In genomic region chr11:36431429-36432092, GRCh38 we compare ENCODE assay signal across 9 cellular contexts.
DNase-seq lines count a peak whose midpoint lies in the region; ATAC-seq and TF ChIP-seq lines count a peak whose summit lies in the region.
"Had no signal": no experiment of that assay in that cellular context is flagged by ENCODE, and none has a peak within 500 bp of the region (broad histone marks: within the 10 kb centered on the region; RNA-seq: fewer than 3 reads in every experiment).

No MANE protein-coding gene starts in this region.

- H3K9me3 ChIP-seq in HCT116 (ENCODE audit: control insufficient read depth in 1 of 2, insufficient read depth in 1 of 2, low read depth in 1 of 2, low read length in 2 of 2): no peaks in the 10 kb centered on the region

- no peak overlapping the region for H3K9ac ChIP-seq in HCT116 (ENCODE audit: low read length)

- H3K27me3 ChIP-seq in ACC112 (ENCODE audit: insufficient read depth, low read length) (no peaks in the 10 kb centered on the region), HCT116 (ENCODE audit: insufficient read depth, low read length) (peaks cover 53% of the 10 kb centered on the region)

- peak overlapping the region; percentile 75 for H2AFZ ChIP-seq in ACC112 (ENCODE audit: low read length, unreplicated experiment)
- no peak overlapping the region for H2AFZ ChIP-seq in HCT116 (ENCODE audit: low read depth, low read length, poor library complexity, severe bottlenecking)

- TF ChIP-seq POLR2A in HCT116 (IDR thresholded peaks at IDR 0.05; ENCODE audit: borderline replicate concordance, extremely low read depth, insufficient read depth, insufficient read length): no peak

- POLR2A ChIA-PET in HCT116 (lab: Charles Lee): interaction anchor here (1.0 kb wide), 1 partner anchor 11 kb away, joined by 4 read pairs; no protein-coding TSS in a partner anchor

- H3K27ac ChIP-seq in ACC112 (ENCODE audit: low read depth, low read length) (peak overlapping the region; percentile 46), HCT116 (ENCODE audit: low read depth, low read length) (no peak overlapping the region)

- peaks cover 30% of the 10 kb centered on the region for H3K4me1 ChIP-seq in ACC112 (ENCODE audit: control insufficient read depth, insufficient read depth, low read length, unreplicated experiment)
- H3K4me1 ChIP-seq in HCT116 (ENCODE audit: control insufficient read depth in 1 of 2, insufficient read depth in 2 of 2, low read length in 2 of 2): peaks cover 15 to 22% of the 10 kb centered on the region in 2 experiments

- CTCF ChIA-PET in HCT116 (lab: Charles Lee): interaction anchor here (1.4 kb wide), 1 partner anchor 62 kb away, joined by 4 read pairs; no protein-coding TSS in a partner anchor

- H3K36me3 ChIP-seq in ACC112 (ENCODE audit: insufficient read depth, low read length): peaks cover 8% of the 10 kb centered on the region
- H3K36me3 ChIP-seq in HCT116 (ENCODE audit: control insufficient read depth in 1 of 2, insufficient read depth in 2 of 2, low read length in 2 of 2): no peaks in the 10 kb centered on the region

- H3K9me2 ChIP-seq in HCT116 (ENCODE audit: insufficient read depth): no peaks in the 10 kb centered on the region

- H3K4me3 ChIP-seq in ACC112 (ENCODE audit: low read depth, low read length) (peak overlapping the region; percentile 36; the same call in 1 of the 2 replicates), HCT116 (replicated peaks in 1 of 2; ENCODE audit: low read depth in 1 of 2, low read length in 2 of 2) (peak overlapping the region in 1 of 2 experiments; percentile 21; a peak in 2 of 4 replicates)

- intact Hi-C loops in HCT116 (cut with micrococcal nuclease): no loop called here
- intact Hi-C loops in left cardiac atrium (cut with DNase I): no loop called here

- no peaks in the 10 kb centered on the region for H3K79me2 ChIP-seq in ACC112 (ENCODE audit: control insufficient read depth, insufficient read depth, low read length, unreplicated experiment)
- no peaks in the 10 kb centered on the region for H3K79me2 ChIP-seq in HCT116 (ENCODE audit: insufficient read depth, low read length)

- TF ChIP-seq CTCF in HCT116 (IDR thresholded peaks at IDR 0.05 in 2 of 3, conservative IDR thresholded peaks at IDR 0.05 in 1 of 3; ENCODE audit: borderline replicate concordance in 1 of 3, insufficient read depth in 1 of 3, low read depth in 2 of 3, low read length in 2 of 3): peak in 2 of 3 experiments; percentile 13 to 30; a peak in 1 of 6 replicates

- H3K4me2 ChIP-seq in HCT116 (ENCODE audit: low read length): peak overlapping the region; percentile 74

- no TSS peak for BruUV-seq in HCT116 (replicated peaks; lab: Mats Ljungman, UMichigan)

- RAD21 ChIA-PET in HCT116 (lab: Charles Lee; ENCODE audit: low non-redundant PET in 1 of 2, low total read pairs in 2 of 2, uncharacterized antibody in 2 of 2, unreplicated experiment in 2 of 2): no interaction called here

- H4K20me1 ChIP-seq in HCT116 (ENCODE audit: insufficient read depth): no peaks in the 10 kb centered on the region

- ATAC-seq in HCT116 (peak; percentile 100), left cardiac atrium (peak; percentile 71 to 99), HG02970 (IDR thresholded peaks at IDR 0.05; ENCODE audit: low FRiP score, unreplicated experiment) (no peak)

- DNase-seq in HCT116 (ENCODE audit: low read depth, low spot score): peak; percentile 84
- peak; percentile 51 to 65 for DNase-seq in activated CD4-positive, alpha-beta T cell treated with anti-CD3 and anti-CD28 coated beads, Interleukin-2, amount 50 U/mL, for 48 hours
- DNase-seq in left cardiac atrium: peak; percentile 76
- DNase-seq in stimulated activated CD8-positive, alpha-beta memory T cell treated with anti-CD3 and anti-CD28 coated beads, Interleukin-12 subunit alpha, Interleukin-12 subunit beta, amount 100 ng/mL, for 4 hours (ENCODE audit: low read depth): peak; percentile 20
- DNase-seq in DMS114 treated with DMSO at 0.1 percent for 48 hours (lab: John Stamatoyannopoulos, UW; ENCODE audit: unreplicated experiment): no peak
- no peak for DNase-seq in UCSD-AML1 (lab: John Stamatoyannopoulos, UW; ENCODE audit: unreplicated experiment)
- DNase-seq: activated naive CD8-positive, alpha-beta T cell treated with anti-CD3 and anti-CD28 coated beads, Interleukin-2, amount 10 ng/mL, durations not matched to agents 7 days and 5 days had no signal

- TF ChIP-seq RAD21 in HCT116 (IDR thresholded peaks at IDR 0.05; ENCODE audit: low read depth): no peak

TF ChIP-seq in HCT116, 20 proteins besides CTCF, POLR2A, EP300 and RAD21:
- TF ChIP-seq YY1 (IDR thresholded peaks at IDR 0.05; ENCODE audit: extremely low read depth, insufficient replicate concordance, low read depth, low read length): no peak
- TF ChIP-seq SRF (IDR thresholded peaks at IDR 0.05; ENCODE audit: low read depth): no peak
- TF ChIP-seq ZNF274 (IDR thresholded peaks at IDR 0.05; ENCODE audit: low read depth, low read length): no peak
- TF ChIP-seq, protein P1, sequence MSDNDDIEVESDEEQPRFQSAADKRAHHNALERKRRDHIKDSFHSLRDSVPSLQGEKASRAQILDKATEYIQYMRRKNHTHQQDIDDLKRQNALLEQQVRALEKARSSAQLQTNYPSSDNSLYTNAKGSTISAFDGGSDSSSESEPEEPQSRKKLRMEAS (IDR thresholded peaks at IDR 0.05): peak; percentile 22; the same call in 1 of the 2 replicates
- TF ChIP-seq EZH2 (IDR thresholded peaks at IDR 0.05): no peak
- peak; percentile 84 for TF ChIP-seq CBX3 (IDR thresholded peaks at IDR 0.05; ENCODE audit: low read depth)
- no peak for TF ChIP-seq ZBTB33 (IDR thresholded peaks at IDR 0.05; ENCODE audit: extremely low read depth, insufficient replicate concordance, low read length)
- TF ChIP-seq, protein P2, sequence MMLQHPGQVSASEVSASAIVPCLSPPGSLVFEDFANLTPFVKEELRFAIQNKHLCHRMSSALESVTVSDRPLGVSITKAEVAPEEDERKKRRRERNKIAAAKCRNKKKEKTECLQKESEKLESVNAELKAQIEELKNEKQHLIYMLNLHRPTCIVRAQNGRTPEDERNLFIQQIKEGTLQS (IDR thresholded peaks at IDR 0.05): no peak
- TF ChIP-seq FOSL1 (IDR thresholded peaks at IDR 0.05; ENCODE audit: low read depth): peak; percentile 85
- TF ChIP-seq EZH2phosphoT487 (IDR thresholded peaks at IDR 0.05; ENCODE audit: borderline replicate concordance): no peak
- TF ChIP-seq ZFX (IDR thresholded peaks at IDR 0.05): no peak
- TF ChIP-seq POLR2AphosphoS5 (IDR thresholded peaks at IDR 0.05; ENCODE audit: low read depth, low read length): peak; percentile 42; the same call in 1 of the 2 replicates
- no peak for TF ChIP-seq ELF1 (IDR thresholded peaks at IDR 0.05; ENCODE audit: borderline replicate concordance, low read depth)
- TF ChIP-seq SIN3A (IDR thresholded peaks at IDR 0.05; ENCODE audit: low read depth): 0 out of 2 replicates have a peak, but pooled peaks have one; percentile 42
- TF ChIP-seq SP1 (IDR thresholded peaks at IDR 0.05; ENCODE audit: low read depth): peak; percentile 85
- TF ChIP-seq JUND (IDR thresholded peaks at IDR 0.05): peak; percentile 93
- peak; percentile 48 for TF ChIP-seq CEBPB (IDR thresholded peaks at IDR 0.05; ENCODE audit: low read depth)
- no peak for TF ChIP-seq EGR1 (IDR thresholded peaks at IDR 0.05; ENCODE audit: low read depth)
- TF ChIP-seq TCF7L2 (IDR thresholded peaks at IDR 0.05; ENCODE audit: borderline replicate concordance, extremely low read depth, insufficient read depth, insufficient read length): peak; percentile 99
- TF ChIP-seq, protein P3, sequence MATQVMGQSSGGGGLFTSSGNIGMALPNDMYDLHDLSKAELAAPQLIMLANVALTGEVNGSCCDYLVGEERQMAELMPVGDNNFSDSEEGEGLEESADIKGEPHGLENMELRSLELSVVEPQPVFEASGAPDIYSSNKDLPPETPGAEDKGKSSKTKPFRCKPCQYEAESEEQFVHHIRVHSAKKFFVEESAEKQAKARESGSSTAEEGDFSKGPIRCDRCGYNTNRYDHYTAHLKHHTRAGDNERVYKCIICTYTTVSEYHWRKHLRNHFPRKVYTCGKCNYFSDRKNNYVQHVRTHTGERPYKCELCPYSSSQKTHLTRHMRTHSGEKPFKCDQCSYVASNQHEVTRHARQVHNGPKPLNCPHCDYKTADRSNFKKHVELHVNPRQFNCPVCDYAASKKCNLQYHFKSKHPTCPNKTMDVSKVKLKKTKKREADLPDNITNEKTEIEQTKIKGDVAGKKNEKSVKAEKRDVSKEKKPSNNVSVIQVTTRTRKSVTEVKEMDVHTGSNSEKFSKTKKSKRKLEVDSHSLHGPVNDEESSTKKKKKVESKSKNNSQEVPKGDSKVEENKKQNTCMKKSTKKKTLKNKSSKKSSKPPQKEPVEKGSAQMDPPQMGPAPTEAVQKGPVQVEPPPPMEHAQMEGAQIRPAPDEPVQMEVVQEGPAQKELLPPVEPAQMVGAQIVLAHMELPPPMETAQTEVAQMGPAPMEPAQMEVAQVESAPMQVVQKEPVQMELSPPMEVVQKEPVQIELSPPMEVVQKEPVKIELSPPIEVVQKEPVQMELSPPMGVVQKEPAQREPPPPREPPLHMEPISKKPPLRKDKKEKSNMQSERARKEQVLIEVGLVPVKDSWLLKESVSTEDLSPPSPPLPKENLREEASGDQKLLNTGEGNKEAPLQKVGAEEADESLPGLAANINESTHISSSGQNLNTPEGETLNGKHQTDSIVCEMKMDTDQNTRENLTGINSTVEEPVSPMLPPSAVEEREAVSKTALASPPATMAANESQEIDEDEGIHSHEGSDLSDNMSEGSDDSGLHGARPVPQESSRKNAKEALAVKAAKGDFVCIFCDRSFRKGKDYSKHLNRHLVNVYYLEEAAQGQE (IDR thresholded peaks at IDR 0.05; ENCODE audit: low read depth): no peak

Comparison
In these comparisons a context has a peak if more than half of its experiments do, and no peak if none do; other contexts are left out.
1. DNase-seq: peak in HCT116 (single experiment), activated CD4-positive, alpha-beta T cell treated with anti-CD3 and anti-CD28 coated beads, Interleukin-2, amount 50 U/mL, for 48 hours (2 of 2), left cardiac atrium (single experiment) and stimulated activated CD8-positive, alpha-beta memory T cell treated with anti-CD3 and anti-CD28 coated beads, Interleukin-12 subunit alpha, Interleukin-12 subunit beta, amount 100 ng/mL, for 4 hours (single experiment); none in DMS114 treated with DMSO at 0.1 percent for 48 hours (single experiment) and UCSD-AML1 (single experiment).